ENCODE assay signal across 22 cellular contexts in the genomic region with DNA sequence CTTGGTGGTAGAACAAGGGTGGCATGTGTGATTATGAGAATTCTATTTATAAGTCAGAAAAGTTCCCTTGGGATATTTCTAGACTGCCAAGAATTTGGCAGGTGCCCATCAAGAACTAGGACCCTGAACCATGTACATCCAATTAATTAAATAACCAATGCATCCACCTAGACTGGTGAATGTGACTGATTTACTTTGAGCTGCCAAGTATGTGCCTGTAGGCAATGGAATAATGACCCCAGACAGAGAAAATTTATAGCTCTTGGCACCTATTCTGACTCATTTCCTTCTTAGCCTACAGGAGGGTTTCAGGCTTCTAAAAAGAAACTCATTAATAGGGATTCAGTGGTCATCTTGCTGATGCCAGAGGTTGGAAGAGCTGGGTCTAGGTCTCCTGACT. TPM values are rescaled to one million over a fixed set of nuclear protein-coding genes. Genes with fewer than 3 reads are reported as not detected.
DNase-seq lines count a peak whose midpoint lies in the region; ATAC-seq and TF ChIP-seq lines count a peak whose summit lies in the region.
"Had no signal": no experiment of that assay in that cellular context is flagged by ENCODE, and none has a peak within 500 bp of the region (broad histone marks: within the 10 kb centered on the region; RNA-seq: fewer than 3 reads in every experiment).

No MANE protein-coding gene starts in this region.

- H3K36me3 Mint-ChIP-seq in activated T-helper 17 cell treated with anti-CD3 and anti-CD28 coated beads, Interleukin-2, amount 50 U/mL, for 72 hours (ENCODE audit: low read depth): no peaks in the 10 kb centered on the region
- H3K36me3 Mint-ChIP-seq: activated naive CD4-positive, alpha-beta T cell treated with anti-CD3 and anti-CD28 coated beads, Interleukin-2, amount 50 U/mL, for 72 hours had no signal

- no peak overlapping the region for H3K4me3 Mint-ChIP-seq in activated T-helper 17 cell treated with anti-CD3 and anti-CD28 coated beads, Interleukin-2, amount 50 U/mL, for 72 hours
- H3K4me3 Mint-ChIP-seq: activated B cell treated with CpG ODN at 0.5 μM for 24 hours, nephron progenitor cell had no signal

- no peak overlapping the region for H3K4me3 ChIP-seq in retinal pigment epithelial cell (ENCODE audit: low read length)
- H3K4me3 ChIP-seq: lower lobe of right lung, ovary had no signal

- peaks cover 15% of the 10 kb centered on the region for H3K4me1 Mint-ChIP-seq in activated T-helper 17 cell treated with anti-CD3 and anti-CD28 coated beads, Interleukin-2, amount 50 U/mL, for 72 hours
- H3K4me1 Mint-ChIP-seq: activated B cell treated with CpG ODN at 0.5 μM for 24 hours had no signal

- H3K9me3 Mint-ChIP-seq in activated T-helper 17 cell treated with anti-CD3 and anti-CD28 coated beads, Interleukin-2, amount 50 U/mL, for 72 hours: no peaks in the 10 kb centered on the region
- H3K9me3 Mint-ChIP-seq: activated B cell treated with CpG ODN at 0.5 μM for 24 hours; activated naive CD4-positive, alpha-beta T cell treated with anti-CD3 and anti-CD28 coated beads, Interleukin-2, amount 50 U/mL, for 72 hours; nephron progenitor cell had no signal

- H3K27me3 Mint-ChIP-seq in activated T-helper 17 cell treated with anti-CD3 and anti-CD28 coated beads, Interleukin-2, amount 50 U/mL, for 72 hours: peaks cover 5% of the 10 kb centered on the region

- no peak overlapping the region for H3K27ac Mint-ChIP-seq in activated T-helper 17 cell treated with anti-CD3 and anti-CD28 coated beads, Interleukin-2, amount 50 U/mL, for 72 hours
- H3K27ac Mint-ChIP-seq: activated B cell treated with CpG ODN at 0.5 μM for 24 hours; activated naive CD4-positive, alpha-beta T cell treated with anti-CD3 and anti-CD28 coated beads, Interleukin-2, amount 50 U/mL, for 72 hours; nephron progenitor cell had no signal

- no peak for TF ChIP-seq CTCF in retinal pigment epithelial cell (conservative IDR thresholded peaks at IDR 0.05; ENCODE audit: low read depth, low read length)

- ATAC-seq in activated T-helper 17 cell treated with anti-CD3 and anti-CD28 coated beads, Interleukin-2, amount 50 U/mL, for 72 hours (replicated peaks): peak; percentile 28
- ATAC-seq in HG03565 (IDR thresholded peaks at IDR 0.05; ENCODE audit: unreplicated experiment) (no peak), GM21515 (IDR thresholded peaks at IDR 0.05; ENCODE audit: unreplicated experiment) (no peak)
- ATAC-seq: activated naive CD4-positive, alpha-beta T cell treated with anti-CD3 and anti-CD28 coated beads, Interleukin-2, amount 50 U/mL, for 72 hours; lower lobe of right lung; sciatic nerve had no signal

- peak; percentile 22 for DNase-seq in NCI-H1105 treated with DMSO at 0.1 percent for 48 hours (lab: John Stamatoyannopoulos, UW)
- no peak for DNase-seq in NCI-H1105 (lab: John Stamatoyannopoulos, UW)
- DNase-seq in NCI-H146 treated with DMSO at 0.1 percent for 48 hours (lab: John Stamatoyannopoulos, UW; ENCODE audit: unreplicated experiment): peak; percentile 6
- peak; percentile 93 for DNase-seq in retinal pigment epithelial cell (ENCODE audit: low read depth)
- DNase-seq in activated effector memory CD4-positive, alpha-beta T cell treated with Interleukin-2 at 50 U/mL for 16 hours: no peak
- DNase-seq: 8988T, activated B cell treated with CpG ODN at 0.5 μM for 24 hours, AML-193, anterior cingulate cortex, caudate nucleus, DND-41, lower lobe of right lung, NCI-H524, nephron progenitor cell, ovary, T-helper 9 cell, trophoblast cell had no signal

RNA-seq across cellular contexts. Expression of a gene that starts 54.9 kb away (rescaled TPM):
- total RNA-seq in activated T-helper 17 cell treated with anti-CD3 and anti-CD28 coated beads, Interleukin-2, amount 50 U/mL, for 72 hours: under 1 TPM; 0.32 to 0.77 TPM

Comparison
In these comparisons a context has a peak if more than half of its experiments do, and no peak if none do; other contexts are left out.
1. DNase-seq: peak in NCI-H1105 treated with DMSO at 0.1 percent for 48 hours (single experiment), NCI-H146 treated with DMSO at 0.1 percent for 48 hours (single experiment) and retinal pigment epithelial cell (single experiment); none in NCI-H1105 (single experiment) and activated effector memory CD4-positive, alpha-beta T cell treated with Interleukin-2 at 50 U/mL for 16 hours (single experiment).